7 cellular contexts compared by ENCODE assay signal in the genomic region with DNA sequence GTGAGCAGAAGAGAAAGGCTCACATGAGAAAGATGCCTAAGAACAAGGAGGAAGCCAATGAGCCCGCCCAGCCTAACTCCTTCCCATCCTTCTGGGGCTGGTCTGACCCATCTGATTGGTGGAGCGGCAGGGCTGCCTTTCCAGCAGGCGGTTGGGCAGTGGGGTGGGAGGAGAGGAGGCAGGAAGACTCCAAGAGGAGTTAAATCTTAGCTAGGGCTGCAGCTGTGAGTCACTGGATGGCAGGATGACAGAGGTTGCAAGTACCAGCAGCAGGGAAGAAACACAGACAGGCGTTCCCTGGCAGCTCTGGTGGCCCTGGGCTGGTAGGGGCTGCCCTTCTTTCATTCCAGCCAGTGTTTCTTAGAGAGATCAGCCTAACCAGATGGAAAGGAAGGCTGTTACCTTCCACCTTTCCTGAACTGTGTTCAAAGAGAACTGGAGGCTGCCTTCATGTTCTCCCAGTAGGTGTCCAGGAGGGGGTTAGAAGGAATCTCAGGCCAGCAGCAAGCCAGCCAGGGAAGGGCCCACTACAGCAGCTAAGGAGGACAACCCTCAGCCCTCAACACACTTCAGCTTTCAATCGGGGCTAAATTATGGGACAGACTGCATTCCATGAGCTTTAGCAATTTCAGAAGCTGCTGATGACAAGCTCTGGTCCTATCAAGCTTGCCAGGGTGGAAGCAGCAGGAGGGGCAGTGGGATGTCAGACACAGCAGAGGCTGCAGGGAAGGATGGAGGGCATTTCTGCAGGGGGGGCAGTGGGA. TPM values are rescaled to one million over a fixed set of nuclear protein-coding genes. Genes with fewer than 3 reads are reported as not detected.
A peak's percentile ranks its signal among the peaks of the same experiment; 100 is the strongest.
DNase-seq lines count a peak whose midpoint lies in the region; ATAC-seq and TF ChIP-seq lines count a peak whose summit lies in the region.

No MANE protein-coding gene starts in this region.

- peaks cover 99% of the 10 kb centered on the region for H3K4me1 Mint-ChIP-seq in stimulated activated naive CD8-positive, alpha-beta T cell treated with anti-CD3 and anti-CD28 coated beads, Interleukin-15, amount 100 ng/mL, for 72 hours

- TF ChIP-seq POLR2A in Peyer's patch (IDR thresholded peaks at IDR 0.05) = no peak

- H3K4me1 ChIP-seq in Peyer's patch = peaks cover 0 to 32% (median 3%) of the 10 kb centered on the region in 4 donors

- H3K27ac Mint-ChIP-seq in stimulated activated naive CD8-positive, alpha-beta T cell treated with anti-CD3 and anti-CD28 coated beads, Interleukin-15, amount 100 ng/mL, for 72 hours = peak overlapping the region; percentile 17 to 60

- H3K27ac ChIP-seq in Peyer's patch = peak overlapping the region in 3 of 4 donors; percentile 1 to 70 (median 53)
- H3K27ac ChIP-seq in layer of hippocampus (ENCODE audit: low read depth, low read length) = peak overlapping the region; percentile 21

- H3K27me3 Mint-ChIP-seq in stimulated activated naive CD8-positive, alpha-beta T cell treated with anti-CD3 and anti-CD28 coated beads, Interleukin-15, amount 100 ng/mL, for 72 hours = no peaks in the 10 kb centered on the region

- ATAC-seq in stimulated activated naive CD8-positive, alpha-beta T cell treated with anti-CD3 and anti-CD28 coated beads, Interleukin-15, amount 100 ng/mL, for 72 hours = no peak

- TF ChIP-seq CTCF in Peyer's patch (IDR thresholded peaks at IDR 0.05) = no peak
- peak; percentile 14 for TF ChIP-seq CTCF in choroid plexus epithelial cell (conservative IDR thresholded peaks at IDR 0.05; ENCODE audit: low read depth, low read length)

- H3K27me3 ChIP-seq in H7 (ENCODE audit: control insufficient read depth, insufficient read depth, low read length) = no peaks in the 10 kb centered on the region
- H3K27me3 ChIP-seq in Peyer's patch = no peaks in the 10 kb centered on the region
- H3K27me3 ChIP-seq in layer of hippocampus (ENCODE audit: control insufficient read depth, insufficient read depth, low read length) = no peaks in the 10 kb centered on the region

- no peaks in the 10 kb centered on the region for H3K9me3 ChIP-seq in Peyer's patch

- no peaks in the 10 kb centered on the region; the same call in 1 of the 2 replicates for H3K36me3 ChIP-seq in H7 (replicated peaks; ENCODE audit: control insufficient read depth, insufficient read depth, low read length)
- no peaks in the 10 kb centered on the region for H3K36me3 ChIP-seq in Peyer's patch

- peak; percentile 89 for DNase-seq in H7
- DNase-seq in Peyer's patch = peak in 2 of 3 donors; percentile 44 to 82
- DNase-seq in choroid plexus epithelial cell (ENCODE audit: low read depth) = peak; percentile 97
- DNase-seq in stimulated activated naive CD8-positive, alpha-beta T cell treated with anti-CD3 and anti-CD28 coated beads, Interleukin-15, amount 100 ng/mL, for 72 hours = no peak
- no peak for DNase-seq in NCI-H2029 treated with DMSO at 0.1 percent for 48 hours (lab: John Stamatoyannopoulos, UW)
- DNase-seq in SHP77 (lab: John Stamatoyannopoulos, UW) = no peak

- H3K4me3 ChIP-seq in H7 (ENCODE audit: insufficient read depth, low read depth, low read length) = no peak overlapping the region
- H3K4me3 ChIP-seq in Peyer's patch = no peak overlapping the region
- no peak overlapping the region for H3K4me3 ChIP-seq in choroid plexus epithelial cell (ENCODE audit: low read depth, low read length)

- H3K4me3 Mint-ChIP-seq in stimulated activated naive CD8-positive, alpha-beta T cell treated with anti-CD3 and anti-CD28 coated beads, Interleukin-15, amount 100 ng/mL, for 72 hours = peak overlapping the region; percentile 68 to 79

- H3K9me3 Mint-ChIP-seq in stimulated activated naive CD8-positive, alpha-beta T cell treated with anti-CD3 and anti-CD28 coated beads, Interleukin-15, amount 100 ng/mL, for 72 hours = no peaks in the 10 kb centered on the region

RNA-seq across cellular contexts. Expression of gene CHSY1, which starts 50.3 kb away (rescaled TPM):
- 45.8 and 64.9 TPM in 2 replicates for total RNA-seq in H7 (2014; rRNA removed; shearing (Covaris generic))
- total RNA-seq in Peyer's patch = 10 to 100 TPM in 1 of 4 donors, 1 to 10 TPM in 3; 8.1 to 31.4 (median 9.3) TPM

Comparison
In these comparisons a context has a peak if more than half of its experiments do, and no peak if none do; other contexts are left out.
1. DNase-seq: peak in H7 (single experiment), Peyer's patch (2 of 3) and choroid plexus epithelial cell (single experiment); none in stimulated activated naive CD8-positive, alpha-beta T cell treated with anti-CD3 and anti-CD28 coated beads, Interleukin-15, amount 100 ng/mL, for 72 hours (0 of 2), NCI-H2029 treated with DMSO at 0.1 percent for 48 hours (single experiment) and SHP77 (0 of 2).